In the genomic region with DNA sequence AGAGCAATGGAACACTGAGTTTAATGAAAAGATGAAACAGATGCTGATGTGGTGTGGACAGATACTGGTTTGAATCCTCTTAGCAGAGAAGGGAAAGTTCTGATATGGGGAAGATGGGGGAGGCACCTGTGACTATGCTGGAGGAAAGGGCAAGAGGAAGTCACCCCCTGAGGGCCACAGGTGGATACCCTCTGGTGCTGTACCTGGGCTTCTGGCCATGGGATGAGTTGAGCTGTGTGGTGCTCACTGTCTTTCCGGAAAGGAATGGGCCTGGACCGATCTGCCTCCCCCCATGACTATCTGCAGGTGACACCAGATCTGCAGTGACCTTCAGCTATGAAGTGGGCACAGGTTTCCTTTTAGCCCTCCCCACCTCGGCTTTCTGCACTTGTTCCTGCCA, we compare ENCODE assay signal across 13 cellular contexts. TPM values are rescaled to one million over a fixed set of nuclear protein-coding genes. Genes with fewer than 3 reads are reported as not detected.
DNase-seq lines count a peak whose midpoint lies in the region; ATAC-seq and TF ChIP-seq lines count a peak whose summit lies in the region.
"Had no signal": no experiment of that assay in that cellular context is flagged by ENCODE, and none has a peak within 500 bp of the region (broad histone marks: within the 10 kb centered on the region; RNA-seq: fewer than 3 reads in every experiment).

No MANE protein-coding gene starts in this region.

- no peaks in the 10 kb centered on the region for H3K36me3 Mint-ChIP-seq in IgD-negative memory B cell

- H3K9me3 ChIP-seq in sigmoid colon, result no peaks in the 10 kb centered on the region
- H3K9me3 ChIP-seq: Peyer's patch had no signal

- H3K9me3 Mint-ChIP-seq in IgD-negative memory B cell, result no peaks in the 10 kb centered on the region

- H3K27ac ChIP-seq in angular gyrus (ENCODE audit: low read depth, low read length) (peak overlapping the region; percentile 32), sigmoid colon (no peak overlapping the region)
- H3K27ac ChIP-seq: KMS-11, Peyer's patch had no signal

- intact Hi-C loops in sigmoid colon (cut with DNase I), result loop anchor here (5.0 to 10.0 kb wide), 5 partner anchors 34 to 626 kb away; a partner anchor contains a TSS

- peak overlapping the region in 1 of 3 donors; percentile 20 for H3K27ac Mint-ChIP-seq in IgD-negative memory B cell

- H3K36me3 ChIP-seq in sigmoid colon, result no peaks in the 10 kb centered on the region
- H3K36me3 ChIP-seq: heart right ventricle, Peyer's patch had no signal

- H3K4me1 Mint-ChIP-seq in IgD-negative memory B cell, result peaks cover 38 to 51% (median 46%) of the 10 kb centered on the region in 3 donors

- peak; percentile 34 for ATAC-seq in GM21786 (IDR thresholded peaks at IDR 0.05; ENCODE audit: unreplicated experiment)

- peaks cover 0 to 19% (median 16%) of the 10 kb centered on the region in 4 donors for H3K4me1 ChIP-seq in sigmoid colon

- no peaks in the 10 kb centered on the region for H3K27me3 ChIP-seq in sigmoid colon
- H3K27me3 ChIP-seq: heart right ventricle, Peyer's patch had no signal

- TF ChIP-seq EP300 in sigmoid colon (IDR thresholded peaks at IDR 0.05), result no peak

- TF ChIP-seq CTCF in sigmoid colon (IDR thresholded peaks at IDR 0.05), result no peak

- peak; percentile 49 for DNase-seq in sigmoid colon
- no peak for DNase-seq in iPS-NIHi11 (ENCODE audit: low spot score)
- DNase-seq in NCI-H748 (lab: John Stamatoyannopoulos, UW; ENCODE audit: unreplicated experiment), result no peak
- DNase-seq in NCI-H1092 treated with DMSO at 0.1 percent for 48 hours (lab: John Stamatoyannopoulos, UW), result no peak
- DNase-seq: GF-D8, heart right ventricle, NCI-H1694, NCI-H510A had no signal

- 88 to 89% methylated on average over 3 of the region's 3 CpGs for WGBS in sigmoid colon, 2 donors

- H3K4me3 ChIP-seq in sigmoid colon, result no peak overlapping the region
- H3K4me3 ChIP-seq: heart right ventricle, Peyer's patch had no signal

- peaks cover 2% of the 10 kb centered on the region for H3K27me3 Mint-ChIP-seq in IgD-negative memory B cell

- TF ChIP-seq POLR2A in sigmoid colon (IDR thresholded peaks at IDR 0.05), result no peak

- peak overlapping the region in 3 of 4 donors; percentile 14 to 87 (median 51) for H3K4me3 Mint-ChIP-seq in IgD-negative memory B cell

RNA-seq across cellular contexts. Expression of a gene that starts 52.4 kb away (rescaled TPM):
- polyA plus RNA-seq in IgD-negative memory B cell, result 31.0 TPM
- 10 to 100 TPM in 1 of 4 donors, 1 to 10 TPM in 3; 7.7 to 11.5 (median 8.5) TPM for total RNA-seq in sigmoid colon
- 10 to 100 TPM in 2 of 3 donors, 1 to 10 TPM in 1; 9.6 to 11.7 (median 10.9) TPM for polyA plus RNA-seq in sigmoid colon
